In genomic region chr7:29255839-29256782, GRCh38 we compare ENCODE assay signal across 2 cellular contexts.
TF ChIP-seq lines count a peak whose summit lies in the region.

No MANE protein-coding gene starts in this region.

TF ChIP-seq in K562, 482 proteins besides CTCF, POLR2A, EP300 and RAD21 (continued from another document):
- TF ChIP-seq, protein P1, sequence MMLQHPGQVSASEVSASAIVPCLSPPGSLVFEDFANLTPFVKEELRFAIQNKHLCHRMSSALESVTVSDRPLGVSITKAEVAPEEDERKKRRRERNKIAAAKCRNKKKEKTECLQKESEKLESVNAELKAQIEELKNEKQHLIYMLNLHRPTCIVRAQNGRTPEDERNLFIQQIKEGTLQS (IDR thresholded peaks at IDR 0.05): peak; percentile 35; the same call in 1 of the 2 replicates
- TF ChIP-seq, protein P1 (CRISPR knock-in tag; conservative IDR thresholded peaks at IDR 0.05): no peak
- TF ChIP-seq STAT5A (IDR thresholded peaks at IDR 0.05; ENCODE audit: borderline replicate concordance, low read length) (no peak), TEAD1 (CRISPR knock-in tag; IDR thresholded peaks at IDR 0.05) (no peak), LCOR (CRISPR knock-in tag; IDR thresholded peaks at IDR 0.05) (0 out of 2 replicates have a peak, but pooled peaks have one; percentile 30), CHD2 (IDR thresholded peaks at IDR 0.05; ENCODE audit: low read depth, low read length) (no peak), GABPB2 (CRISPR knock-in tag; conservative IDR thresholded peaks at IDR 0.05) (no peak), ZNF780A (CRISPR knock-in tag; IDR thresholded peaks at IDR 0.05) (no peak), TCF3 (CRISPR knock-in tag; IDR thresholded peaks at IDR 0.05) (peak; percentile 67), HMGN3 (IDR thresholded peaks at IDR 0.05; ENCODE audit: borderline replicate concordance, extremely low read depth, insufficient read length, low read depth, low read length) (no peak), ZNF699 (CRISPR knock-in tag; IDR thresholded peaks at IDR 0.05; ENCODE audit: insufficient replicate concordance) (no peak)
- TF ChIP-seq, protein P2, sequence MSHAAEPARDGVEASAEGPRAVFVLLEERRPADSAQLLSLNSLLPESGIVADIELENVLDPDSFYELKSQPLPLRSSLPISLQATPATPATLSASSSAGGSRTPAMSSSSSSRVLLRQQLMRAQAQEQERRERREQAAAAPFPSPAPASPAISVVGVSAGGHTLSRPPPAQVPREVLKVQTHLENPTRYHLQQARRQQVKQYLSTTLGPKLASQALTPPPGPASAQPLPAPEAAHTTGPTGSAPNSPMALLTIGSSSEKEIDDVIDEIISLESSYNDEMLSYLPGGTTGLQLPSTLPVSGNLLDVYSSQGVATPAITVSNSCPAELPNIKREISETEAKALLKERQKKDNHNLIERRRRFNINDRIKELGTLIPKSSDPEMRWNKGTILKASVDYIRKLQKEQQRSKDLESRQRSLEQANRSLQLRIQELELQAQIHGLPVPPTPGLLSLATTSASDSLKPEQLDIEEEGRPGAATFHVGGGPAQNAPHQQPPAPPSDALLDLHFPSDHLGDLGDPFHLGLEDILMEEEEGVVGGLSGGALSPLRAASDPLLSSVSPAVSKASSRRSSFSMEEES (CRISPR knock-in tag; IDR thresholded peaks at IDR 0.05): peak; percentile 51
- TF ChIP-seq, protein P3, sequence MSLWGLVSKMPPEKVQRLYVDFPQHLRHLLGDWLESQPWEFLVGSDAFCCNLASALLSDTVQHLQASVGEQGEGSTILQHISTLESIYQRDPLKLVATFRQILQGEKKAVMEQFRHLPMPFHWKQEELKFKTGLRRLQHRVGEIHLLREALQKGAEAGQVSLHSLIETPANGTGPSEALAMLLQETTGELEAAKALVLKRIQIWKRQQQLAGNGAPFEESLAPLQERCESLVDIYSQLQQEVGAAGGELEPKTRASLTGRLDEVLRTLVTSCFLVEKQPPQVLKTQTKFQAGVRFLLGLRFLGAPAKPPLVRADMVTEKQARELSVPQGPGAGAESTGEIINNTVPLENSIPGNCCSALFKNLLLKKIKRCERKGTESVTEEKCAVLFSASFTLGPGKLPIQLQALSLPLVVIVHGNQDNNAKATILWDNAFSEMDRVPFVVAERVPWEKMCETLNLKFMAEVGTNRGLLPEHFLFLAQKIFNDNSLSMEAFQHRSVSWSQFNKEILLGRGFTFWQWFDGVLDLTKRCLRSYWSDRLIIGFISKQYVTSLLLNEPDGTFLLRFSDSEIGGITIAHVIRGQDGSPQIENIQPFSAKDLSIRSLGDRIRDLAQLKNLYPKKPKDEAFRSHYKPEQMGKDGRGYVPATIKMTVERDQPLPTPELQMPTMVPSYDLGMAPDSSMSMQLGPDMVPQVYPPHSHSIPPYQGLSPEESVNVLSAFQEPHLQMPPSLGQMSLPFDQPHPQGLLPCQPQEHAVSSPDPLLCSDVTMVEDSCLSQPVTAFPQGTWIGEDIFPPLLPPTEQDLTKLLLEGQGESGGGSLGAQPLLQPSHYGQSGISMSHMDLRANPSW (CRISPR knock-in tag; IDR thresholded peaks at IDR 0.05): no peak

TF ChIP-seq in WTC11, 78 proteins besides CTCF, POLR2A, EP300 and RAD21:
- TF ChIP-seq ARID4B (CRISPR knock-in tag; IDR thresholded peaks at IDR 0.05; ENCODE audit: borderline replicate concordance) (no peak), TCF7 (CRISPR knock-in tag; IDR thresholded peaks at IDR 0.05; ENCODE audit: low read depth) (no peak), ZNF138 (CRISPR knock-in tag; conservative IDR thresholded peaks at IDR 0.05) (no peak), SMAD3 (CRISPR knock-in tag; IDR thresholded peaks at IDR 0.05; ENCODE audit: borderline replicate concordance) (no peak), HMGA2 (CRISPR knock-in tag; IDR thresholded peaks at IDR 0.05) (no peak), JUN (CRISPR knock-in tag; IDR thresholded peaks at IDR 0.05) (no peak), IRF2 (CRISPR knock-in tag; IDR thresholded peaks at IDR 0.05; ENCODE audit: borderline replicate concordance, low read depth) (no peak), ZNF423 (CRISPR knock-in tag; IDR thresholded peaks at IDR 0.05) (no peak), GABPB1 (CRISPR knock-in tag; IDR thresholded peaks at IDR 0.05) (no peak), NR3C1 (CRISPR knock-in tag; conservative IDR thresholded peaks at IDR 0.05; ENCODE audit: low read depth) (no peak), SP1 (CRISPR knock-in tag; conservative IDR thresholded peaks at IDR 0.05) (no peak), ZNF121 (CRISPR knock-in tag; IDR thresholded peaks at IDR 0.05) (no peak), ZNF263 (CRISPR knock-in tag; IDR thresholded peaks at IDR 0.05; ENCODE audit: low read depth) (no peak), FOXJ3 (CRISPR knock-in tag; IDR thresholded peaks at IDR 0.05; ENCODE audit: borderline replicate concordance) (no peak), RELA (CRISPR knock-in tag; IDR thresholded peaks at IDR 0.05; ENCODE audit: borderline replicate concordance) (no peak)
